Comparison of ENCODE assay signal across 8 cellular contexts in the genomic region with DNA sequence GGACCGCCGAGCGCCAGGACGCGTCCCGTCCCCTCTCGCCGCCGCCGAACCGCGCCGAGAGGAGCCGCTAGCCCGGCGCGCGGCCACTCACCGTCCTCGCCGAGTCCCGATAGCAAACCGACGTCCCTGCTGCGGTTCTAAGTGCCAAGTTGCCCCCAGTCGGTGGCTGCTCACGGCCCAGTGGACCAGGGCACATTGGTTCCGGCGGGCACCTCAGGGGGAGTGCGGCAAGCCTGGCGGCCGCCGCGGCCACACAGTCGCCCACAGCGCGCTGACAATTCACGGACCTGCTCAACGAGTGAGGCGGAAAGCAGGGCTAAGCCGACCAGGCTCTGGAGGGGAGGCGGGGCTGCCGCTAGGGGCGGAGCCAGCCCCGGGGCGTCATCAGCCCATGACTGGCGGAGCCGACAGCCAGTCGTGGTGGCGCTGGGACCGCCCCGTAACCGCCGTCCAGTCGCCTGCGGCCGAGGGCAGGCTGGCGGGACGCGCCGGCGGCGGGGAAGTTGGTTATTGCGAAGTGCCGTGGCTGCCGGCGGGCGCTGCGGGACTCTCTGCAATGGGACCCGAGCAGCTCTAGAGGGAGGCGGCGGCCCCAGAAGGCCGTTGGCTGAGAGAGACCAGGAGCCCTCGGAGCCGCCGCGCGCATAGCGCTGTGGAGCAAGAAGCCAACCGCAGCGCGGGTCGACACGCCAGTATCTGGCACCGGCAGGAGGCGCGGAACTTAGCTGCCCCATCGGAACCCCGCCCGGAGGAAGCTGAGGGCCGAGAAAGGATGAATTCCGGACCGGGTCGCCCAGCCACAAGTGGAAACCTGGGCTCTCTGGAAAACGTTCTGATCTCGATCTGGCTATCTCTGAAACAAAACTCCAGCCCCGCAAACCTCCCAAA. TPM values are rescaled to one million over a fixed set of nuclear protein-coding genes. Genes with fewer than 3 reads are reported as not detected.
DNase-seq lines count a peak whose midpoint lies in the region; TF ChIP-seq lines count a peak whose summit lies in the region.

A gene with protein sequence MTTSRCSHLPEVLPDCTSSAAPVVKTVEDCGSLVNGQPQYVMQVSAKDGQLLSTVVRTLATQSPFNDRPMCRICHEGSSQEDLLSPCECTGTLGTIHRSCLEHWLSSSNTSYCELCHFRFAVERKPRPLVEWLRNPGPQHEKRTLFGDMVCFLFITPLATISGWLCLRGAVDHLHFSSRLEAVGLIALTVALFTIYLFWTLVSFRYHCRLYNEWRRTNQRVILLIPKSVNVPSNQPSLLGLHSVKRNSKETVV (minus strand): TSS at position 300 of the 888 bp plus-strand sequence. CDS start 112,387 bp downstream, outside the sequence.

- no peaks in the 10 kb centered on the region for H3K79me1 ChIP-seq in H9 (ENCODE audit: insufficient read depth, low read depth, low read length, poor library complexity, severe bottlenecking)

- H3K23me2 ChIP-seq in H9 (ENCODE audit: insufficient read length, low read depth, low read length, poor library complexity, severe bottlenecking): peaks cover 18% of the 10 kb centered on the region

- TF ChIP-seq POLR2A in stomach (IDR thresholded peaks at IDR 0.05): peak in 2 of 4 donors; percentile 55 to 86

- H4K91ac ChIP-seq in H9 (ENCODE audit: insufficient read length, low read depth, low read length): no peak within 1 kb of the TSS

- H3K4me1 ChIP-seq in H9 (ENCODE audit: insufficient read depth, low read length) (0 out of 2 replicates have a peak, but pooled peaks cover 2% of the 10 kb centered on the region), stomach (peaks cover 8 to 24% (median 16%) of the 10 kb centered on the region in 4 donors)

- no peak within 1 kb of the TSS for H2BK120ac ChIP-seq in H9 (ENCODE audit: low read depth, low read length, poor library complexity, severe bottlenecking)

- DNase-seq in GDM1 (lab: John Stamatoyannopoulos, UW) (peak; percentile 95), H9 (peak; percentile 97), M059J (ENCODE audit: low read depth) (peak; percentile 92), SHP77 treated with DMSO at 0.1 percent for 48 hours (lab: John Stamatoyannopoulos, UW) (peak; percentile 61), foreskin fibroblast (peak; percentile 97 to 99), neural crest cell (ENCODE audit: low read depth, low spot score) (peak; percentile 90), stomach (peak; percentile 96)
- peak; percentile 89 for DNase-seq in activated gamma-delta T cell treated with anti-CD3 and anti-CD28 coated beads, Interleukin-2, amount 50 U/mL, for 16 hours (ENCODE audit: low read depth)

- peak; percentile 45; the same call in 2 of the 3 replicates for TF ChIP-seq CTCF in H9 (conservative IDR thresholded peaks at IDR 0.05)
- peak; percentile 17 for TF ChIP-seq CTCF in foreskin fibroblast (IDR thresholded peaks at IDR 0.05; ENCODE audit: low read depth, low read length)
- TF ChIP-seq CTCF in neural crest cell (conservative IDR thresholded peaks at IDR 0.05): peak; percentile 47
- peak in 4 of 7 experiments; percentile 10 to 56 (median 32) for TF ChIP-seq CTCF in stomach (IDR thresholded peaks at IDR 0.05)

- H3K4me1 Mint-ChIP-seq in H9: peaks cover 34 to 36% of the 10 kb centered on the region in 2 experiments
- peaks cover 20% of the 10 kb centered on the region for H3K4me1 Mint-ChIP-seq in neural crest cell

- H4K8ac ChIP-seq in H9 (replicated peaks; ENCODE audit: insufficient read length, low read depth, low read length): no peak within 1 kb of the TSS

- H3K4ac ChIP-seq in H9 (ENCODE audit: low read depth, low read length): no peak within 1 kb of the TSS

- no peak within 1 kb of the TSS for H2AFZ ChIP-seq in H9 (ENCODE audit: low read length)

- peak within 1 kb of the TSS; percentile 55 for H3K4me2 ChIP-seq in H9 (ENCODE audit: insufficient read depth, insufficient read length, low read length)

- WGBS in H9 (ENCODE audit: extremely low coverage, insufficient read length, low lambda C conversion rate): no CpG with 5 or more reads among the region's 97 CpGs
- 0 to 1% (median 0%) methylated on average over 21 to 97 of the region's 97 CpGs for WGBS in stomach, 5 donors

- H3K56ac ChIP-seq in H9 (ENCODE audit: insufficient read length, low read depth, low read length): no peak within 1 kb of the TSS

- peaks cover 0 to 4% (median 0%) of the 10 kb centered on the region in 3 experiments; a peak in 1 of 7 replicates for H3K36me3 Mint-ChIP-seq in H9 (ENCODE audit: insufficient read depth in 1 of 3, low read depth in 3 of 3)
- no peaks in the 10 kb centered on the region for H3K36me3 Mint-ChIP-seq in neural crest cell (ENCODE audit: low read depth)

- no peak within 1 kb of the TSS for H3T11ph ChIP-seq in H9 (ENCODE audit: low read length)

- no peak within 1 kb of the TSS for H3K23ac ChIP-seq in H9 (ENCODE audit: insufficient read length, low read depth, low read length)

- no peak within 1 kb of the TSS for H4K5ac ChIP-seq in H9 (ENCODE audit: insufficient read length, low read depth, low read length)

- no peaks in the 10 kb centered on the region for H3K36me3 ChIP-seq in stomach

- no peak within 1 kb of the TSS for H2BK15ac ChIP-seq in H9 (ENCODE audit: low read depth, low read length)

- no peak within 1 kb of the TSS for H2AK5ac ChIP-seq in H9 (ENCODE audit: insufficient read length, low read length)

- no peak within 1 kb of the TSS for H2BK20ac ChIP-seq in H9 (ENCODE audit: low read depth, low read length, poor library complexity, severe bottlenecking)

- H3K9ac ChIP-seq in H9 (ENCODE audit: extremely low read depth, insufficient read length, low read length): peak within 1 kb of the TSS; percentile 62

- H3K4me3 ChIP-seq in foreskin fibroblast (ENCODE audit: low read depth in 1 of 2, low read length in 2 of 2) (peak within 1 kb of the TSS; percentile 81 to 96), stomach (peak within 1 kb of the TSS; percentile 74 to 82 (median 78))

- H3K9me3 ChIP-seq in H9 (ENCODE audit: control insufficient read depth, low read depth, low read length): no peaks in the 10 kb centered on the region
- no peaks in the 10 kb centered on the region for H3K9me3 ChIP-seq in stomach

- H3K4me3 Mint-ChIP-seq in H9 (peak within 1 kb of the TSS; percentile 81 to 88), neural crest cell (peak within 1 kb of the TSS; percentile 92)

- H3K27me3 ChIP-seq in H9 (ENCODE audit: insufficient read depth, low read length): no peaks in the 10 kb centered on the region; the same call in 1 of the 2 replicates
- peaks cover 0 to 19% (median 5%) of the 10 kb centered on the region in 3 donors for H3K27me3 ChIP-seq in stomach

- peaks cover 48% of the 10 kb centered on the region for H3K27me3 Mint-ChIP-seq in H9 (ENCODE audit: low read depth)
- H3K27me3 Mint-ChIP-seq in neural crest cell (ENCODE audit: low read depth): peaks cover 38% of the 10 kb centered on the region

- H2BK12ac ChIP-seq in H9 (ENCODE audit: insufficient read length, low read depth, low read length): no peak within 1 kb of the TSS

- no peak within 1 kb of the TSS for H2BK5ac ChIP-seq in H9 (ENCODE audit: insufficient read length, low read length)

- intact Hi-C loops in stomach (cut with DNase I; ENCODE audit: low total_unique reads): no loop called here

- H3K18ac ChIP-seq in H9 (ENCODE audit: insufficient read length, low read depth, low read length): peak within 1 kb of the TSS; percentile 3

- no peaks in the 10 kb centered on the region for H4K20me1 ChIP-seq in H9 (ENCODE audit: control insufficient read depth, insufficient read depth, insufficient read length)

- peak within 1 kb of the TSS; percentile 64 for H3K14ac ChIP-seq in H9 (ENCODE audit: insufficient read depth, low read length)

- no peaks in the 10 kb centered on the region for H3K79me2 ChIP-seq in H9 (ENCODE audit: insufficient read depth, low read length)

- no peak within 1 kb of the TSS for H3K27ac ChIP-seq in H9 (ENCODE audit: insufficient read length, low read depth, low read length)
- H3K27ac ChIP-seq in stomach: peak within 1 kb of the TSS; percentile 88 to 94 (median 91)

- H3K9me3 Mint-ChIP-seq in H9: peaks cover 0 to 3% of the 10 kb centered on the region in 2 experiments; a peak in 1 of 5 replicates
- H3K9me3 Mint-ChIP-seq in neural crest cell: no peaks in the 10 kb centered on the region

- no peak for TF ChIP-seq EP300 in stomach (IDR thresholded peaks at IDR 0.05)

- H3K27ac Mint-ChIP-seq in H9: peak within 1 kb of the TSS in 1 of 3 experiments; percentile 86; a peak in 1 of 7 replicates
- H3K27ac Mint-ChIP-seq in neural crest cell (ENCODE audit: unreplicated experiment): peak within 1 kb of the TSS; percentile 67

RNA-seq across cellular contexts. Expression of the gene that starts here (rescaled TPM):
- 17.7 and 23.1 TPM in 2 replicates for total RNA-seq in H9 (2021)
- total RNA-seq in M059J (2014; rRNA removed; shearing (Covaris generic)): 4.9 and 8.7 TPM in 2 replicates
- 3.1 and 3.2 TPM in 2 replicates for total RNA-seq in neural crest cell
- 10 to 100 TPM in 1 of 5 donors, 1 to 10 TPM in 3, not detected in 1; 2.6 to 11.9 (median 4.3) TPM for total RNA-seq in stomach
- polyA plus RNA-seq in stomach: 1 to 10 TPM; 1.1 to 2.2 (median 1.3) TPM
